ENCODE assay signal across 22 cellular contexts in genomic region chr19:13622727-13623126, GRCh38.
DNase-seq lines count a peak whose midpoint lies in the region; ATAC-seq and TF ChIP-seq lines count a peak whose summit lies in the region.
"Had no signal": no experiment of that assay in that cellular context is flagged by ENCODE, and none has a peak within 500 bp of the region (broad histone marks: within the 10 kb centered on the region; RNA-seq: fewer than 3 reads in every experiment).

No MANE protein-coding gene starts in this region.

- H3K27me3 Mint-ChIP-seq in glutamatergic neuron (ENCODE audit: unreplicated experiment) (peaks cover 11% of the 10 kb centered on the region), Calu3 (ENCODE audit: unreplicated experiment) (peaks cover 51% of the 10 kb centered on the region)

- H3K9me3 Mint-ChIP-seq in glutamatergic neuron (ENCODE audit: unreplicated experiment): peaks cover 22% of the 10 kb centered on the region
- no peaks in the 10 kb centered on the region for H3K9me3 Mint-ChIP-seq in Calu3 (ENCODE audit: low read depth, unreplicated experiment)
- H3K9me3 Mint-ChIP-seq: activated naive CD4-positive, alpha-beta T cell treated with anti-CD3 and anti-CD28 coated beads, Interleukin-2, amount 50 U/mL, for 72 hours; activated T-cell treated with anti-CD3 and anti-CD28 coated beads, Interleukin-2, amount 50 U/mL, for 24 hours; naive thymus-derived CD8-positive, alpha-beta T cell; stimulated activated effector memory CD8-positive, alpha-beta T cell treated with anti-CD3 and anti-CD28 coated beads, Interleukin-12 subunit alpha, Interleukin-12 subunit beta, amount 100 ng/mL, for 72 hours had no signal

- H3K9me3 ChIP-seq in HUES48 (ENCODE audit: control insufficient read depth, insufficient read depth, low read length): no peaks in the 10 kb centered on the region
- H3K9me3 ChIP-seq: body of pancreas, lower lobe of right lung, prostate gland, tibial nerve had no signal

- H3K4me3 ChIP-seq in HUES48 (ENCODE audit: low read depth, low read length): no peak overlapping the region
- H3K4me3 ChIP-seq: body of pancreas, lower lobe of right lung, prostate gland, tibial nerve had no signal

- intact Hi-C loops in Calu3 (cut with micrococcal nuclease; ENCODE audit: unreplicated experiment) (no loop called here), left colon (cut with DNase I, micrococcal nuclease) (no loop called here)

- peak overlapping the region; percentile 56 for H3K27ac ChIP-seq in HUES48 (ENCODE audit: low read depth, low read length)
- H3K27ac ChIP-seq: body of pancreas, epithelial cell of prostate, lower lobe of right lung, prostate gland, tibial nerve had no signal

- H3K4me1 Mint-ChIP-seq in glutamatergic neuron (ENCODE audit: low read depth, unreplicated experiment): peaks cover 43% of the 10 kb centered on the region
- H3K4me1 Mint-ChIP-seq in Calu3 (ENCODE audit: low read depth, unreplicated experiment): peaks cover 8% of the 10 kb centered on the region
- H3K4me1 Mint-ChIP-seq: B cell; naive thymus-derived CD8-positive, alpha-beta T cell; stimulated activated effector memory CD8-positive, alpha-beta T cell treated with anti-CD3 and anti-CD28 coated beads, Interleukin-12 subunit alpha, Interleukin-12 subunit beta, amount 100 ng/mL, for 72 hours had no signal

- H3K27me3 ChIP-seq in HUES48 (ENCODE audit: control insufficient read depth, insufficient read depth, low read length): peaks cover 3% of the 10 kb centered on the region; the same call in 1 of the 2 replicates

- no TSS peak for BruUV-seq in Calu3 (replicated peaks; lab: Mats Ljungman, UMichigan)

- H3K4me3 Mint-ChIP-seq in glutamatergic neuron (ENCODE audit: unreplicated experiment) (peak overlapping the region; percentile 98), Calu3 (ENCODE audit: low read depth, unreplicated experiment) (no peak overlapping the region)
- H3K4me3 Mint-ChIP-seq: activated T-cell treated with anti-CD3 and anti-CD28 coated beads, Interleukin-2, amount 50 U/mL, for 24 hours; B cell; naive thymus-derived CD8-positive, alpha-beta T cell; stimulated activated effector memory CD8-positive, alpha-beta T cell treated with anti-CD3 and anti-CD28 coated beads, Interleukin-12 subunit alpha, Interleukin-12 subunit beta, amount 100 ng/mL, for 72 hours had no signal

- H3K36me3 Mint-ChIP-seq in glutamatergic neuron (ENCODE audit: unreplicated experiment) (peaks cover 3% of the 10 kb centered on the region), Calu3 (ENCODE audit: insufficient read depth, unreplicated experiment) (no peaks in the 10 kb centered on the region)
- H3K36me3 Mint-ChIP-seq: activated naive CD4-positive, alpha-beta T cell treated with anti-CD3 and anti-CD28 coated beads, Interleukin-2, amount 50 U/mL, for 72 hours; naive thymus-derived CD8-positive, alpha-beta T cell; stimulated activated effector memory CD8-positive, alpha-beta T cell treated with anti-CD3 and anti-CD28 coated beads, Interleukin-12 subunit alpha, Interleukin-12 subunit beta, amount 100 ng/mL, for 72 hours had no signal

- no peak for TF ChIP-seq CTCF in glutamatergic neuron (IDR thresholded peaks at IDR 0.05; ENCODE audit: partially characterized antibody, unreplicated experiment)
- TF ChIP-seq CTCF in Calu3 (IDR thresholded peaks at IDR 0.05; ENCODE audit: unreplicated experiment): no peak

- ATAC-seq in left colon: no peak
- ATAC-seq: activated naive CD4-positive, alpha-beta T cell treated with anti-CD3 and anti-CD28 coated beads, Interleukin-2, amount 50 U/mL, for 72 hours; body of pancreas; lower lobe of right lung; naive thymus-derived CD8-positive, alpha-beta T cell; stimulated activated effector memory CD8-positive, alpha-beta T cell treated with anti-CD3 and anti-CD28 coated beads, Interleukin-12 subunit alpha, Interleukin-12 subunit beta, amount 100 ng/mL, for 72 hours had no signal

- peak; percentile 56 for DNase-seq in ELF-1 (ENCODE audit: low read depth, low spot score)
- DNase-seq in NCI-H748 treated with DMSO at 0.1 percent for 48 hours (lab: John Stamatoyannopoulos, UW): peak; percentile 34
- no peak for DNase-seq in glutamatergic neuron
- no peak for DNase-seq in Calu3
- DNase-seq in left colon: no peak
- no peak for DNase-seq in middle frontal gyrus (ENCODE audit: extremely low spot score, low spot score)
- no peak for DNase-seq in UCSD-AML1 (lab: John Stamatoyannopoulos, UW; ENCODE audit: unreplicated experiment)
- DNase-seq: activated CD4-positive, alpha-beta T cell treated with anti-CD3 and anti-CD28 coated beads, Interleukin-2, amount 50 U/mL, for 4 hours; activated T-cell treated with anti-CD3 and anti-CD28 coated beads, Interleukin-2, amount 50 U/mL, for 24 hours; body of pancreas; cortex of kidney; lower lobe of right lung; naive thymus-derived CD8-positive, alpha-beta T cell; NCI-H187 treated with DMSO at 0.1 percent for 48 hours; SW 1271 had no signal

- H3K9ac ChIP-seq in HUES48 (ENCODE audit: low read depth, low read length): no peak overlapping the region

- CTCF ChIA-PET in Calu3 (lab: Charles Lee): no interaction called here

- H3K27ac Mint-ChIP-seq in glutamatergic neuron (ENCODE audit: unreplicated experiment): peak overlapping the region; percentile 99
- no peak overlapping the region for H3K27ac Mint-ChIP-seq in Calu3 (ENCODE audit: unreplicated experiment)
- H3K27ac Mint-ChIP-seq: activated naive CD4-positive, alpha-beta T cell treated with anti-CD3 and anti-CD28 coated beads, Interleukin-2, amount 50 U/mL, for 72 hours; activated T-cell treated with anti-CD3 and anti-CD28 coated beads, Interleukin-2, amount 50 U/mL, for 24 hours; B cell; stimulated activated effector memory CD8-positive, alpha-beta T cell treated with anti-CD3 and anti-CD28 coated beads, Interleukin-12 subunit alpha, Interleukin-12 subunit beta, amount 100 ng/mL, for 72 hours had no signal

- H3K36me3 ChIP-seq in HUES48 (ENCODE audit: control insufficient read depth, insufficient read depth, low read length): no peaks in the 10 kb centered on the region
- H3K36me3 ChIP-seq: lower lobe of right lung, prostate gland, tibial nerve had no signal

- peaks cover 43% of the 10 kb centered on the region for H3K4me1 ChIP-seq in HUES48 (ENCODE audit: control insufficient read depth, insufficient read depth, low read length)
- H3K4me1 ChIP-seq: body of pancreas, lower lobe of right lung, prostate gland, tibial nerve had no signal

Comparison
In these comparisons a context has a peak if more than half of its experiments do, and no peak if none do; other contexts are left out.
1. DNase-seq: peak in ELF-1 (single experiment) and NCI-H748 treated with DMSO at 0.1 percent for 48 hours (single experiment); none in glutamatergic neuron (single experiment), Calu3 (single experiment), left colon (0 of 2), middle frontal gyrus (single experiment) and UCSD-AML1 (single experiment).